In genomic region chr11:67792242-67792990, GRCh38 we compare ENCODE assay signal across 8 cellular contexts.
A peak's percentile ranks its signal among the peaks of the same experiment; 100 is the strongest.
DNase-seq lines count a peak whose midpoint lies in the region; ATAC-seq, FAIRE-seq and TF ChIP-seq lines count a peak whose summit lies in the region.
"Not testable (repeated sequence)": the region's sequence is repeated elsewhere in the genome, so short reads cannot be mapped to it uniquely, and the experiment has no call there.

No MANE protein-coding gene starts in this region.

- not testable (repeated sequence) for H4K20me1 ChIP-seq in OCI-LY3 (ENCODE audit: insufficient read depth, low read length); neural progenitor cell (ENCODE audit: low read depth)

- not testable (repeated sequence) for H3K9me3 Mint-ChIP-seq in activated CD4-positive, alpha-beta memory T cell treated with anti-CD3 and anti-CD28 coated beads, Interleukin-2, amount 10 ng/mL, durations not matched to agents 7 days and 5 days; brain; neural progenitor cell; stimulated activated naive B cell treated with anti-CD40 and anti-IgM and Interleukin-4, amounts not matched to agents 10 μg/mL and 1 μg/mL and 100 μg/mL, for 72 hours

- CTCF ChIA-PET in activated CD4-positive, alpha-beta memory T cell treated with anti-CD3 and anti-CD28 coated beads, Interleukin-2, amount 10 ng/mL, durations not matched to agents 7 days and 5 days (lab: Charles Lee), result interaction anchor here (1.0 kb wide), 2 partner anchors 9 to 141 kb away, joined by 3 read pairs; no protein-coding TSS in a partner anchor

- not testable (repeated sequence) for H3K27me3 ChIP-seq in OCI-LY3 (ENCODE audit: low read depth, low read length); neural progenitor cell

- not testable (repeated sequence) for H3K9me3 ChIP-seq in OCI-LY3 (ENCODE audit: insufficient read depth, low read length); neural progenitor cell (ENCODE audit: low read depth)

- H3K4me3 Mint-ChIP-seq in activated CD4-positive, alpha-beta memory T cell treated with anti-CD3 and anti-CD28 coated beads, Interleukin-2, amount 10 ng/mL, durations not matched to agents 7 days and 5 days; neural progenitor cell; stimulated activated naive B cell treated with anti-CD40 and anti-IgM and Interleukin-4, amounts not matched to agents 10 μg/mL and 1 μg/mL and 100 μg/mL, for 72 hours: not testable (repeated sequence)
- H3K4me3 Mint-ChIP-seq in brain, result peak overlapping the region in 2 of 5 experiments; percentile 8 to 52

- DNase-seq in D721Med (ENCODE audit: insufficient read length, low spot score), result not testable (repeated sequence)
- peak; percentile 58 for DNase-seq in activated CD4-positive, alpha-beta memory T cell treated with anti-CD3 and anti-CD28 coated beads, Interleukin-2, amount 10 ng/mL, durations not matched to agents 7 days and 5 days
- peak; percentile 64 for DNase-seq in Right ventricle myocardium superior
- peak; percentile 38 for DNase-seq in neural progenitor cell (ENCODE audit: low spot score)
- peak; percentile 12 for DNase-seq in stimulated activated naive B cell treated with anti-CD40 and anti-IgM and Interleukin-4, amounts not matched to agents 10 μg/mL and 1 μg/mL and 100 μg/mL, for 72 hours

- peak; percentile 38 for TF ChIP-seq CTCF in D721Med (IDR thresholded peaks at IDR 0.05; ENCODE audit: insufficient read depth, missing control alignments)
- TF ChIP-seq CTCF in OCI-LY3 (IDR thresholded peaks at IDR 0.05; ENCODE audit: low read depth, low read length), result peak; percentile 49
- TF ChIP-seq CTCF in brain (conservative IDR thresholded peaks at IDR 0.05), result peak; percentile 66 to 76
- peak; percentile 65 for TF ChIP-seq CTCF in neural progenitor cell (IDR thresholded peaks at IDR 0.05)

- not testable (repeated sequence) for H3K9ac ChIP-seq in OCI-LY3 (ENCODE audit: low read length); neural progenitor cell

- H3K4me2 ChIP-seq in OCI-LY3 (ENCODE audit: low read length), result peak overlapping the region; percentile 33
- H3K4me2 ChIP-seq in neural progenitor cell, result not testable (repeated sequence)

- not testable (repeated sequence) for TF ChIP-seq EP300 in Ishikawa (IDR thresholded peaks at IDR 0.05; ENCODE audit: borderline replicate concordance)

- not testable (repeated sequence) for H3K36me3 Mint-ChIP-seq in activated CD4-positive, alpha-beta memory T cell treated with anti-CD3 and anti-CD28 coated beads, Interleukin-2, amount 10 ng/mL, durations not matched to agents 7 days and 5 days (ENCODE audit: low read depth); brain; neural progenitor cell; stimulated activated naive B cell treated with anti-CD40 and anti-IgM and Interleukin-4, amounts not matched to agents 10 μg/mL and 1 μg/mL and 100 μg/mL, for 72 hours

- H3K27me3 Mint-ChIP-seq in activated CD4-positive, alpha-beta memory T cell treated with anti-CD3 and anti-CD28 coated beads, Interleukin-2, amount 10 ng/mL, durations not matched to agents 7 days and 5 days; brain; neural progenitor cell (ENCODE audit: insufficient read depth, low read depth): not testable (repeated sequence)
- H3K27me3 Mint-ChIP-seq in stimulated activated naive B cell treated with anti-CD40 and anti-IgM and Interleukin-4, amounts not matched to agents 10 μg/mL and 1 μg/mL and 100 μg/mL, for 72 hours, result peaks cover 4 to 10% of the 10 kb centered on the region in 2 donors

- not testable (repeated sequence) for H3K4me1 ChIP-seq in OCI-LY3 (ENCODE audit: low read length); neural progenitor cell

- POLR2A ChIA-PET in activated CD4-positive, alpha-beta memory T cell treated with anti-CD3 and anti-CD28 coated beads, Interleukin-2, amount 10 ng/mL, durations not matched to agents 7 days and 5 days (lab: Charles Lee), result not testable (repeated sequence)

- intact Hi-C loops in Right ventricle myocardium superior (cut with DNase I), result not testable (repeated sequence)

- H3K27ac ChIP-seq in OCI-LY3 (ENCODE audit: low read length); neural progenitor cell: not testable (repeated sequence)

- ATAC-seq in Right ventricle myocardium superior (ENCODE audit: poor library complexity); stimulated activated naive B cell treated with anti-CD40 and anti-IgM and Interleukin-4, amounts not matched to agents 10 μg/mL and 1 μg/mL and 100 μg/mL, for 72 hours (replicated peaks): not testable (repeated sequence)

- H3K27ac Mint-ChIP-seq in activated CD4-positive, alpha-beta memory T cell treated with anti-CD3 and anti-CD28 coated beads, Interleukin-2, amount 10 ng/mL, durations not matched to agents 7 days and 5 days; neural progenitor cell; stimulated activated naive B cell treated with anti-CD40 and anti-IgM and Interleukin-4, amounts not matched to agents 10 μg/mL and 1 μg/mL and 100 μg/mL, for 72 hours: not testable (repeated sequence)
- peak overlapping the region in 3 of 5 experiments; percentile 28 to 76 (median 35) for H3K27ac Mint-ChIP-seq in brain

- TF ChIP-seq RAD21 in Ishikawa (IDR thresholded peaks at IDR 0.05; ENCODE audit: low read depth), result peak; percentile 46

- not testable (repeated sequence) for FAIRE-seq in D721Med (lab: Jason Lieb, UNC)

- H3K79me2 ChIP-seq in OCI-LY3 (ENCODE audit: low read length); neural progenitor cell (ENCODE audit: low read depth): not testable (repeated sequence)

- not testable (repeated sequence) for H3K4me1 Mint-ChIP-seq in activated CD4-positive, alpha-beta memory T cell treated with anti-CD3 and anti-CD28 coated beads, Interleukin-2, amount 10 ng/mL, durations not matched to agents 7 days and 5 days; neural progenitor cell
- peaks cover 26% of the 10 kb centered on the region for H3K4me1 Mint-ChIP-seq in brain
- peaks cover 5 to 12% of the 10 kb centered on the region in 2 donors for H3K4me1 Mint-ChIP-seq in stimulated activated naive B cell treated with anti-CD40 and anti-IgM and Interleukin-4, amounts not matched to agents 10 μg/mL and 1 μg/mL and 100 μg/mL, for 72 hours

- H3K36me3 ChIP-seq in OCI-LY3 (replicated peaks; ENCODE audit: low read depth, low read length); neural progenitor cell: not testable (repeated sequence)

- peak overlapping the region; percentile 40 for H3K4me3 ChIP-seq in OCI-LY3 (ENCODE audit: low read length)
- not testable (repeated sequence) for H3K4me3 ChIP-seq in neural progenitor cell

- not testable (repeated sequence) for H3F3A ChIP-seq in neural progenitor cell (ENCODE audit: low read depth)

- H2AFZ ChIP-seq in OCI-LY3 (ENCODE audit: low read depth, low read length); neural progenitor cell (replicated peaks): not testable (repeated sequence)
